10 cellular contexts compared by ENCODE assay signal in the genomic region with DNA sequence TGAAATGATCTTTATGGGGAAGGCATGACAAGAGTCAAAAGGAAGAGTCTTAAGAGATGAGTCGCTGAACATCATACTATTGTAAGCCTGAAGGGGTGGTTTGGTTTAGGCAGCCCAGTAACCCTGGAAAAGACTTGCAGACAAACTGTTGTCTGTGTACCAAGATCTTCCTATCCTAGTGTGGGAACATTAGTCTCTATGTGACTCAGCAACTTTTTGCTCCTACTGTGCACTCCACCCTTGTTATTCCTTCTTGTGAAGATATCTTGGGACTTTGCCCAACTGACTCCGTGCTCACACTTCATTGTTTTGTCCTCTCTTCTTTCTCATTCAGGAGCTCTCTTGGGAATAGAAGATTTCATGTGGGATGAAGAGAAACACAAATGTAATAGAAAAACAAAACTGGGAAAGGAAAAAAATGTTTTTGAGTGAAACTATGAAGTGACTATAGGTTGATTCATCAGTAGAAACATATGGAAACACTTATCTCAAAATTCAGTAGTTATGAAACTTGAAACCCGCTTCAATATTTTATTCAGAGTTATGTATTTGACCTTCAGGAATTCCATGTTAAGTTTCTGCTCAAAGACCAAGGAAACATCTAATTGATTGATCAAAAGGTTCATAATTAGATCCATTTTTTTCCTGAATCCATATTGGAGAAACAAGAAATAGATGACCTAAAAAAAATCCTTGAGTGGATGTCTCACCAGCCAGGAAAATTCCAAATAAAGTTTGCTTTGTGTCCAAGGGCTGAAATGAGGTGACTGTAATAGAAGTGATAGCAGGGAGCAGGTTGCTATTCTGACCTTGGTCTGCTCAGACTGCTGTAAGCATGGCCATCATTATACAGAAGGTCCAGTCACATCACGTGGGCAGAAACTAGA.
DNase-seq lines count a peak whose midpoint lies in the region; ATAC-seq and TF ChIP-seq lines count a peak whose summit lies in the region.
"Had no signal": no experiment of that assay in that cellular context is flagged by ENCODE, and none has a peak within 500 bp of the region (broad histone marks: within the 10 kb centered on the region; RNA-seq: fewer than 3 reads in every experiment).

No MANE protein-coding gene starts in this region.

- no peak overlapping the region for H3K27ac ChIP-seq in right lobe of liver
- H3K27ac ChIP-seq: parathyroid adenoma had no signal

- H3K36me3 ChIP-seq in right lobe of liver = no peaks in the 10 kb centered on the region

- WGBS in right lobe of liver (ENCODE audit: insufficient coverage, low coverage, low lambda C conversion rate, missing lambda C conversion rate) = 79% methylated on average over 3 of the region's 4 CpGs

- no peaks in the 10 kb centered on the region for H3K27me3 ChIP-seq in right lobe of liver

- in situ Hi-C loops in astrocyte of the cerebellum (cut with HindIII; ENCODE audit: low sequenced_read_pairs) = no loop called here

- intact Hi-C loops in right lobe of liver (cut with DNase I) = no loop called here

- no peak for TF ChIP-seq POLR2A in right lobe of liver (IDR thresholded peaks at IDR 0.05)

- DNase-seq in AG08396 (ENCODE audit: low spot score) = peak; percentile 58
- DNase-seq in HS-27A (ENCODE audit: low read depth) = peak; percentile 91
- DNase-seq in astrocyte of the cerebellum (ENCODE audit: low read depth) = peak; percentile 76
- DNase-seq in right lobe of liver = no peak
- DNase-seq in activated effector memory CD4-positive, alpha-beta T cell treated with Interleukin-2 at 50 U/mL for 16 hours = no peak
- DNase-seq: NCI-H2171 had no signal

- no peaks in the 10 kb centered on the region for H3K9me3 ChIP-seq in right lobe of liver

- ATAC-seq in right lobe of liver = peak; percentile 14 to 61 (median 36)
- ATAC-seq in HG03439 (IDR thresholded peaks at IDR 0.05; ENCODE audit: unreplicated experiment) = no peak
- no peak for ATAC-seq in HG02840 (IDR thresholded peaks at IDR 0.05; ENCODE audit: low FRiP score, unreplicated experiment)
- no peak for ATAC-seq in HG02763 (IDR thresholded peaks at IDR 0.05; ENCODE audit: unreplicated experiment)

- H3K4me3 ChIP-seq in astrocyte of the cerebellum (ENCODE audit: low read depth, low read length) (no peak overlapping the region), right lobe of liver (no peak overlapping the region)

- no peaks in the 10 kb centered on the region for H3K4me1 ChIP-seq in right lobe of liver

- TF ChIP-seq CTCF in astrocyte of the cerebellum (IDR thresholded peaks at IDR 0.05; ENCODE audit: low read depth, low read length, missing control alignments) = no peak
- no peak for TF ChIP-seq CTCF in right lobe of liver (IDR thresholded peaks at IDR 0.05)

Comparison
In these comparisons a context has a peak if more than half of its experiments do, and no peak if none do; other contexts are left out.
1. DNase-seq: peak in AG08396 (single experiment), HS-27A (single experiment) and astrocyte of the cerebellum (single experiment); none in right lobe of liver (0 of 3) and activated effector memory CD4-positive, alpha-beta T cell treated with Interleukin-2 at 50 U/mL for 16 hours (single experiment).
2. ATAC-seq: peak in right lobe of liver (4 of 4); none in HG03439 (single experiment), HG02840 (single experiment) and HG02763 (single experiment).